In genomic region chr5:57298985-57299491, GRCh38 we compare ENCODE assay signal across 8 cellular contexts.
DNase-seq lines count a peak whose midpoint lies in the region; ATAC-seq, FAIRE-seq and TF ChIP-seq lines count a peak whose summit lies in the region.

No MANE protein-coding gene starts in this region.

- TF ChIP-seq CTCF in Loucy (conservative IDR thresholded peaks at IDR 0.05; ENCODE audit: low read length) (peak; percentile 78), astrocyte (IDR thresholded peaks at IDR 0.05; ENCODE audit: insufficient read depth, low read depth, low read length) (peak; percentile 51)

- peak overlapping the region; percentile 26 for H3K4me3 ChIP-seq in Loucy (ENCODE audit: low read length, poor library complexity, severe bottlenecking)
- no peak overlapping the region for H3K4me3 ChIP-seq in astrocyte (ENCODE audit: insufficient read depth, low read depth, low read length)
- H3K4me3 ChIP-seq in right cardiac atrium (ENCODE audit: low read length), result no peak overlapping the region

- 30% methylated on average over 15 of the region's 15 CpGs for WGBS in right cardiac atrium

- peaks cover 23% of the 10 kb centered on the region for H3K4me1 Mint-ChIP-seq in astrocyte (ENCODE audit: low read depth, unreplicated experiment)

- H3F3A ChIP-seq in Loucy (ENCODE audit: low read depth), result no peaks in the 10 kb centered on the region

- peaks cover 16% of the 10 kb centered on the region for H3K4me1 ChIP-seq in Loucy (ENCODE audit: insufficient read depth, low read length, poor library complexity, severe bottlenecking)
- peaks cover 20% of the 10 kb centered on the region for H3K4me1 ChIP-seq in astrocyte (ENCODE audit: insufficient read depth, low read length)
- H3K4me1 ChIP-seq in right cardiac atrium (ENCODE audit: control insufficient read depth, insufficient read depth, low read length), result no peaks in the 10 kb centered on the region

- H3K79me2 ChIP-seq in Loucy (ENCODE audit: insufficient read depth, low read length) (no peaks in the 10 kb centered on the region), astrocyte (ENCODE audit: insufficient read depth, low read length) (no peaks in the 10 kb centered on the region)

- H3K9ac ChIP-seq in Loucy (ENCODE audit: low read depth, low read length, poor library complexity, severe bottlenecking), result no peak overlapping the region
- H3K9ac ChIP-seq in astrocyte (ENCODE audit: low read length), result peak overlapping the region; percentile 66

- H3K4me2 ChIP-seq in Loucy (ENCODE audit: low read depth, low read length, poor library complexity, severe bottlenecking), result peak overlapping the region; percentile 66
- H3K4me2 ChIP-seq in astrocyte (ENCODE audit: low read length), result peak overlapping the region; percentile 50

- intact Hi-C loops in right cardiac atrium (cut with DNase I) (loop anchor here (2.0 to 10.0 kb wide), 9 partner anchors 198 to 1163 kb away; partner anchors contain the start of gene PLK2 (in 3 of the 4)), sciatic nerve (cut with DNase I) (loop anchor here (10.0 kb wide), 1 partner anchor 196 kb away; no protein-coding TSS in a partner anchor)

- H2AFZ ChIP-seq in Loucy (ENCODE audit: low read length) (peak overlapping the region; percentile 65; the same call in 1 of the 2 replicates), astrocyte (ENCODE audit: low read depth, low read length) (peak overlapping the region; percentile 33)

- H4K20me1 ChIP-seq in Loucy (ENCODE audit: insufficient read depth, low read length, poor library complexity, severe bottlenecking) (no peaks in the 10 kb centered on the region), astrocyte (ENCODE audit: insufficient read depth, low read length) (no peaks in the 10 kb centered on the region)

- H3K36me3 ChIP-seq in Loucy (ENCODE audit: insufficient read depth, low read length), result no peaks in the 10 kb centered on the region
- no peaks in the 10 kb centered on the region for H3K36me3 ChIP-seq in astrocyte (ENCODE audit: insufficient read depth, low read length)

- H3K27ac ChIP-seq in astrocyte (ENCODE audit: low read depth, low read length), result peak overlapping the region; percentile 64
- no peak overlapping the region for H3K27ac ChIP-seq in right cardiac atrium (ENCODE audit: low read length)

- H3K9me2 ChIP-seq in Loucy (replicated peaks; ENCODE audit: low read depth, low read length), result no peaks in the 10 kb centered on the region

- DNase-seq in AG08396 (ENCODE audit: low spot score) (peak; percentile 47), SKM-1 treated with dmso at 0.1 percent for 144 hours (lab: John Stamatoyannopoulos, UW; ENCODE audit: unreplicated experiment) (peak; percentile 77), astrocyte (ENCODE audit: low read depth) (peak; percentile 71), right cardiac atrium (peak in 1 of 3 donors; percentile 52), sciatic nerve (ENCODE audit: low spot score) (no peak)

- H3K27me3 ChIP-seq in Loucy (ENCODE audit: insufficient read depth, low read length, poor library complexity, severe bottlenecking) (no peaks in the 10 kb centered on the region), astrocyte (ENCODE audit: insufficient read depth, low read length) (no peaks in the 10 kb centered on the region), right cardiac atrium (ENCODE audit: control insufficient read depth, insufficient read depth) (no peaks in the 10 kb centered on the region)

- no peaks in the 10 kb centered on the region for H3K36me3 Mint-ChIP-seq in astrocyte (ENCODE audit: low read depth, unreplicated experiment)

- peak; percentile 39 for FAIRE-seq in astrocyte (lab: Jason Lieb, UNC)

- peak overlapping the region; percentile 86 for H3K27ac Mint-ChIP-seq in astrocyte (ENCODE audit: unreplicated experiment)

- H3K4me3 Mint-ChIP-seq in astrocyte (ENCODE audit: unreplicated experiment), result no peak overlapping the region

- H3K9me3 Mint-ChIP-seq in astrocyte (ENCODE audit: unreplicated experiment), result no peaks in the 10 kb centered on the region

- H3K9me3 ChIP-seq in Loucy (ENCODE audit: insufficient read depth, low read depth, low read length) (no peaks in the 10 kb centered on the region), astrocyte (ENCODE audit: insufficient read depth, low read depth, low read length) (no peaks in the 10 kb centered on the region), right cardiac atrium (ENCODE audit: control insufficient read depth, low read length) (no peaks in the 10 kb centered on the region)

- H3K27me3 Mint-ChIP-seq in astrocyte (ENCODE audit: low read depth, unreplicated experiment), result no peaks in the 10 kb centered on the region

- ATAC-seq in GM18502 (IDR thresholded peaks at IDR 0.05; ENCODE audit: poor library complexity, unreplicated experiment) (peak; percentile 63), right cardiac atrium (peak; percentile 80 to 82), sciatic nerve (peak; percentile 90), GM21786 (IDR thresholded peaks at IDR 0.05; ENCODE audit: unreplicated experiment) (no peak)
